In the genomic region with DNA sequence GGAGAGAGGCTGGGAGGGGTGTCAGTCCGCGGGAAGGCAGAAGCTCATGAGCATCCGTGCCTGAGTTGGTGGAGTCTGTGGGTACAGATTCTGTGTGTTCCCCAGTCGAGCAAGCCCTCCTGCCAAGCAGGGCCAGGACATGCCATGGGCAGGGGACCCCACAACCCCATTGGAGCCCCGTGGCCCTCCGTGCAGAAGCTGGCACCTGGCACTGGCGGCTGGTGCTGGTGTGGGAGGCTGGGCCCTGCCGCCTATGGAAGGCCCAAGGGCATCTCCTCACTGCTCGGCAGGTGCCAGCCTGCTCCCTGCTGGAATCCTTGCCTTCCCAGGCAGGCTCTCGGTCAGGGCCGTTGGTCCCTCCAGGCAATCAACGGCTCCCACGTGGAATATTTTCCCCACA, we compare ENCODE assay signal across 25 cellular contexts.
"Had no signal": no experiment of that assay in that cellular context is flagged by ENCODE, and none has a peak within 500 bp of the region (broad histone marks: within the 10 kb centered on the region; RNA-seq: fewer than 3 reads in every experiment).

No MANE protein-coding gene starts in this region.

- H3K27ac ChIP-seq: coronary artery, hepatocyte, ovary, psoas muscle, right atrium auricular region, thyroid gland had no signal

- H3K36me3 ChIP-seq: ovary, right atrium auricular region, thyroid gland had no signal

- H3K4me1 ChIP-seq: psoas muscle, right atrium auricular region had no signal

- H3K27me3 ChIP-seq: ovary, right atrium auricular region, thyroid gland had no signal

- H3K9me3 ChIP-seq: ovary, psoas muscle, right atrium auricular region, thyroid gland had no signal

- DNase-seq: activated CD4-positive, alpha-beta memory T cell treated with anti-CD3 and anti-CD28 coated beads, Interleukin-2, amount 10 ng/mL, durations not matched to agents 7 days and 5 days; activated CD4-positive, alpha-beta T cell treated with anti-CD3 and anti-CD28 coated beads for 48 hours; activated CD4-positive, CD25-positive, alpha-beta regulatory T cell; activated naive CD4-positive, alpha-beta T cell treated with Interleukin-2 at 50 U/mL for 16 hours; activated naive CD8-positive, alpha-beta T cell treated with anti-CD3 and anti-CD28 coated beads for 36 hours; activated T-cell treated with anti-CD3 and anti-CD28 coated beads, Interleukin-2, amount 50 U/mL, for 24 hours; cerebellar nuclear complex; foreskin fibroblast; immature natural killer cell; left ventricle myocardium superior; mammary epithelial cell; midbrain; natural killer cell; psoas muscle; stimulated activated CD4-positive, alpha-beta T cell treated with anti-CD3 and anti-CD28 coated beads, Interleukin-12 subunit alpha, Interleukin-12 subunit beta, amount 100 ng/mL, for 4 hours; stimulated activated CD4-positive, alpha-beta T cell treated with anti-CD3 and anti-CD28 coated beads, Interleukin-4, amount 100 ng/mL, for 4 hours; stimulated activated naive CD8-positive, alpha-beta T cell treated with anti-CD3 and anti-CD28 coated beads, Interleukin-15, Interleukin-2, amounts not matched to agents 100 U/mL and 50 U/mL, for 24 hours; substantia nigra; T1000; thyroid gland had no signal

- H3K4me3 ChIP-seq: coronary artery, hepatocyte, ovary, psoas muscle, right atrium auricular region, thyroid gland had no signal

- ATAC-seq: activated T-helper 17 cell treated with anti-CD3 and anti-CD28 coated beads, Interleukin-2, amount 50 U/mL, for 72 hours; left ventricle myocardium superior; natural killer cell; psoas muscle; stimulated activated naive CD8-positive, alpha-beta T cell treated with anti-CD3 and anti-CD28 coated beads, Interleukin-15, Interleukin-2, amounts not matched to agents 100 U/mL and 50 U/mL, for 24 hours had no signal
